Comparison of ENCODE assay signal across 8 cellular contexts in the genomic region with DNA sequence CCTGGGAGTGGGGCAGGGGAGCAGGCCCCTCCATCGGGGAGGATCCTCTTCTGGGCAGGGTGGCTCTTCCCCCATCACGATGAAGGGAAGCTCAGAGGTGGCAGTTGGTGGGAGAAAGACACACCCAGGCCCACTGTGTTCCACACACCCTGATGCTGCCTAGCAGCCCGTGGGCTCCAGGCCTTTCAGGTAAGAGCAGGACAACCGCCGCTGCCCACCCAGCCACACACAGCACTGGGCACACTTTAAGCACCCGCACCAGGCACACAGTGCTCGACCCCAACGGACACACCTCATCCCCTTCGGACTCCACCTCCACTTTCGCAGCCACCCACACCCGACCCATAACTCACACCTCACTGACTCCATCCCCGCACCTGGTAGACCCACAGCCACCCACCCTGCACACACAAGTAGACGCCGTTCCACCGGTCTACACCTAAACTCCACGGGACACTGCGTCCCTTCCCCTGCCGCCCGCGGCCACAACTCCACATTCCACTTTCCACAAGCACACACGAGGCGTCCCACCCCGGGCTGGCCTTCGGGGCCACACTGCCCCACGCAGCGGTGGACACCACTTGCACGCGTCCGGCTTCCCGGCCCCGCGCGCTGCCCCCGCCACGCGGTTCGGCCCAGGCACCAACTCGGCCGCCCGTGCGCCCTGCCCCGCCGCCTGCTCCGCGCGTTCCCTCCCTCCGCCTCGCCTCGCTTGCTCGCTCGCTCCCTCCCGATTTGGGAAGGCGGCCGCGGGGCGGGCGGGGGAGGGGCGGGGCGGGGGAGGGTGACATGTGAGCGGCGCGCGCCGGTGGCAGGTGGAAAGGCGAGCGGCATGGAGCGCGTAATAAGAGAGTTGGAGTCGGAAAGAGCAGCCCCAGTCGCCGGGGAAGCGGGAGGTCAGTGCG. TPM values are rescaled to one million over a fixed set of nuclear protein-coding genes. Genes with fewer than 3 reads are reported as not detected.
DNase-seq lines count a peak whose midpoint lies in the region; ATAC-seq and TF ChIP-seq lines count a peak whose summit lies in the region.

KCNQ4 (plus strand) TSS at position 787 of the 905 bp plus-strand sequence. CDS start 307 bp downstream, outside the sequence.

- H3K27ac Mint-ChIP-seq in activated naive CD4-positive, alpha-beta T cell treated with anti-CD3 and anti-CD28 coated beads, Interleukin-2, amount 50 U/mL, for 24 hours, result peak within 1 kb of the TSS; percentile 68

- DNase-seq in EH (ENCODE audit: low read depth), result peak; percentile 36
- DNase-seq in NCI-H1105 (lab: John Stamatoyannopoulos, UW), result peak; percentile 41
- peak; percentile 81 for DNase-seq in cardiac septum (ENCODE audit: low spot score)
- DNase-seq in prostate gland (ENCODE audit: low spot score), result peak; percentile 54

- ATAC-seq in GM18861 (IDR thresholded peaks at IDR 0.05; ENCODE audit: unreplicated experiment) (no peak), GM19467 (IDR thresholded peaks at IDR 0.05; ENCODE audit: unreplicated experiment) (no peak), HG03280 (IDR thresholded peaks at IDR 0.05; ENCODE audit: unreplicated experiment) (no peak)

- intact Hi-C loops in cardiac septum (cut with DNase I) (no loop called here), prostate gland (cut with DNase I) (loop anchor here (5.0 kb wide), 1 partner anchor 169 kb away; no protein-coding TSS in a partner anchor)

- no peaks in the 10 kb centered on the region for H3K9me3 ChIP-seq in prostate gland

- peak within 1 kb of the TSS; percentile 85 for H3K4me3 Mint-ChIP-seq in activated naive CD4-positive, alpha-beta T cell treated with anti-CD3 and anti-CD28 coated beads, Interleukin-2, amount 50 U/mL, for 24 hours

- H3K4me1 ChIP-seq in prostate gland (replicated peaks), result no peaks in the 10 kb centered on the region

- 5% methylated on average over 68 of the region's 73 CpGs for WGBS in prostate gland

- peak within 1 kb of the TSS; percentile 31 to 51 for H3K27ac ChIP-seq in prostate gland

- H3K27me3 Mint-ChIP-seq in activated naive CD4-positive, alpha-beta T cell treated with anti-CD3 and anti-CD28 coated beads, Interleukin-2, amount 50 U/mL, for 24 hours, result peaks cover 15% of the 10 kb centered on the region

- H3K4me3 ChIP-seq in prostate gland, result peak within 1 kb of the TSS; percentile 32 to 39

- peaks cover 3% of the 10 kb centered on the region for H3K36me3 Mint-ChIP-seq in activated naive CD4-positive, alpha-beta T cell treated with anti-CD3 and anti-CD28 coated beads, Interleukin-2, amount 50 U/mL, for 24 hours

- H3K36me3 ChIP-seq in prostate gland, result no peaks in the 10 kb centered on the region

- no peaks in the 10 kb centered on the region for H3K9me3 Mint-ChIP-seq in activated naive CD4-positive, alpha-beta T cell treated with anti-CD3 and anti-CD28 coated beads, Interleukin-2, amount 50 U/mL, for 24 hours

- TF ChIP-seq CTCF in prostate gland (IDR thresholded peaks at IDR 0.05), result no peak

- peaks cover 8% of the 10 kb centered on the region for H3K4me1 Mint-ChIP-seq in activated naive CD4-positive, alpha-beta T cell treated with anti-CD3 and anti-CD28 coated beads, Interleukin-2, amount 50 U/mL, for 24 hours

- H3K27me3 ChIP-seq in prostate gland (replicated peaks; ENCODE audit: insufficient read depth), result no peaks in the 10 kb centered on the region

- peak; percentile 39 for TF ChIP-seq POLR2A in prostate gland (IDR thresholded peaks at IDR 0.05)

RNA-seq across cellular contexts. Expression of gene KCNQ4, which starts in this region (rescaled TPM):
- 3.6 TPM for total RNA-seq in cardiac septum
- 1 to 10 TPM; 1.8 to 3.1 TPM for total RNA-seq in prostate gland
